ENCODE assay signal across 14 cellular contexts in genomic region chr4:169689681-169690080, GRCh38.
DNase-seq lines count a peak whose midpoint lies in the region; ATAC-seq and FAIRE-seq lines count a peak whose summit lies in the region.
"Had no signal": no experiment of that assay in that cellular context is flagged by ENCODE, and none has a peak within 500 bp of the region (broad histone marks: within the 10 kb centered on the region; RNA-seq: fewer than 3 reads in every experiment).

No MANE protein-coding gene starts in this region.

- ATAC-seq in HG03520 (IDR thresholded peaks at IDR 0.05; ENCODE audit: unreplicated experiment): no peak

- FAIRE-seq in islet of Langerhans (lab: Jason Lieb, UNC) (peak; percentile 95), frontal cortex (lab: Jason Lieb, UNC) (no peak)
- FAIRE-seq: GM18507, H54 had no signal

- DNase-seq in NCI-H2171 treated with DMSO at 0.1 percent for 48 hours (lab: John Stamatoyannopoulos, UW): peak; percentile 23
- DNase-seq in NCI-H2171 (lab: John Stamatoyannopoulos, UW): no peak
- peak; percentile 2 for DNase-seq in NCI-H2107 (lab: John Stamatoyannopoulos, UW)
- DNase-seq in NCI-H1092 (lab: John Stamatoyannopoulos, UW): no peak
- no peak for DNase-seq in frontal cortex (ENCODE audit: low spot score in 2 of 2)
- DNase-seq: 8988T, AML-193, DMS53, GF-D8, GM23248 had no signal

Comparison
In these comparisons a context has a peak if more than half of its experiments do, and no peak if none do; other contexts are left out.
1. DNase-seq: peak in NCI-H2171 treated with DMSO at 0.1 percent for 48 hours (single experiment) and NCI-H2107 (single experiment); none in NCI-H2171 (single experiment), NCI-H1092 (single experiment) and frontal cortex (0 of 2).